In genomic region chr7:41010418-41010817, GRCh38 we compare ENCODE assay signal across 14 cellular contexts.
DNase-seq lines count a peak whose midpoint lies in the region; ATAC-seq and TF ChIP-seq lines count a peak whose summit lies in the region.
"Had no signal": no experiment of that assay in that cellular context is flagged by ENCODE, and none has a peak within 500 bp of the region (broad histone marks: within the 10 kb centered on the region; RNA-seq: fewer than 3 reads in every experiment).

No MANE protein-coding gene starts in this region.

- 72 to 80% (median 74%) methylated on average over 3 of the region's 3 CpGs for WGBS in stomach, 5 donors

- H3K36me3 ChIP-seq in adipocyte (ENCODE audit: control insufficient read depth, insufficient read depth, low read length, severe bottlenecking) (no peaks in the 10 kb centered on the region), stomach (no peaks in the 10 kb centered on the region)
- H3K36me3 ChIP-seq: HAP-1 had no signal

- TF ChIP-seq EP300 in stomach (IDR thresholded peaks at IDR 0.05) = no peak

- TF ChIP-seq POLR2A in GM18505 (IDR thresholded peaks at IDR 0.05; ENCODE audit: borderline replicate concordance, extremely low read depth, insufficient read depth, insufficient read length) (no peak), stomach (IDR thresholded peaks at IDR 0.05) (no peak)

- intact Hi-C loops in Right ventricle myocardium inferior (cut with DNase I) = no loop called here
- intact Hi-C loops in cardiac septum (cut with DNase I) = no loop called here
- intact Hi-C loops in left ventricle myocardium superior (cut with micrococcal nuclease) = no loop called here
- intact Hi-C loops in stomach (cut with DNase I; ENCODE audit: low total_unique reads) = no loop called here

- peak overlapping the region in 2 of 5 donors; percentile 17 to 43 for H3K27ac ChIP-seq in stomach
- H3K27ac ChIP-seq: KMS-11, PC-9 had no signal

- TF ChIP-seq CTCF in stomach (IDR thresholded peaks at IDR 0.05) = no peak

- peak; percentile 78 for ATAC-seq in Right ventricle myocardium inferior
- peak; percentile 84 for ATAC-seq in left ventricle myocardium superior
- ATAC-seq in GM18505 (IDR thresholded peaks at IDR 0.05; ENCODE audit: unreplicated experiment) = no peak

- H3K4me1 ChIP-seq in adipocyte (ENCODE audit: control insufficient read depth, insufficient read depth, low read length) = peaks cover 33% of the 10 kb centered on the region
- no peaks in the 10 kb centered on the region for H3K4me1 ChIP-seq in stomach
- H3K4me1 ChIP-seq: HAP-1 had no signal

- H3K9me3 ChIP-seq in adipocyte (ENCODE audit: control insufficient read depth, low read length) (no peaks in the 10 kb centered on the region), stomach (peaks cover 0 to 4% (median 0%) of the 10 kb centered on the region in 4 donors)
- H3K9me3 ChIP-seq: HAP-1 had no signal

- H3K27me3 ChIP-seq in adipocyte (replicated peaks; ENCODE audit: control insufficient read depth, insufficient read depth, low read length) = no peaks in the 10 kb centered on the region
- no peaks in the 10 kb centered on the region for H3K27me3 ChIP-seq in stomach

- H3K4me3 ChIP-seq in adipocyte (ENCODE audit: low read length) = no peak overlapping the region
- H3K4me3 ChIP-seq in stomach = no peak overlapping the region
- H3K4me3 ChIP-seq: HAP-1, PC-9 had no signal

- H3K9ac ChIP-seq in adipocyte (ENCODE audit: low read length) = no peak overlapping the region
- H3K9ac ChIP-seq: KMS-11 had no signal

- DNase-seq in Right ventricle myocardium inferior (ENCODE audit: missing footprints) (no peak), cardiac septum (ENCODE audit: low spot score) (no peak), adipocyte (ENCODE audit: low read depth) (peak; percentile 22), left ventricle myocardium superior (no peak), NCI-H524 treated with DMSO at 0.1 percent for 48 hours (lab: John Stamatoyannopoulos, UW) (no peak), stomach (no peak), NCI-H1436 treated with DMSO at 0.1 percent for 48 hours (lab: John Stamatoyannopoulos, UW) (no peak)
- DNase-seq: DMS79 treated with DMSO at 0.1 percent for 48 hours; effector memory CD4-positive, alpha-beta T cell; PC-9; retina had no signal
